Comparison of ENCODE assay signal across 10 cellular contexts in genomic region chr3:138842483-138843188, GRCh38. TPM values are rescaled to one million over a fixed set of nuclear protein-coding genes. Genes with fewer than 3 reads are reported as not detected.
A peak's percentile ranks its signal among the peaks of the same experiment; 100 is the strongest.
DNase-seq lines count a peak whose midpoint lies in the region; ATAC-seq and TF ChIP-seq lines count a peak whose summit lies in the region.
"Had no signal": no experiment of that assay in that cellular context is flagged by ENCODE, and none has a peak within 500 bp of the region (broad histone marks: within the 10 kb centered on the region; RNA-seq: fewer than 3 reads in every experiment).

No MANE protein-coding gene starts in this region.

- in situ Hi-C loops in transverse colon (cut with MboI; ENCODE audit: low pct_ligation_motif_present in 1 of 4, low pct_unique_long_range_greater_than_20kb in 1 of 4, low sequenced_read_pairs in 3 of 4) = no loop called here

- H3K27ac ChIP-seq in naive thymus-derived CD4-positive, alpha-beta T cell (ENCODE audit: low read depth, low read length) = no peak overlapping the region
- no peak overlapping the region for H3K27ac ChIP-seq in transverse colon

- no peaks in the 10 kb centered on the region for H3K27me3 ChIP-seq in naive thymus-derived CD4-positive, alpha-beta T cell (ENCODE audit: control insufficient read depth in 2 of 2, insufficient read depth in 2 of 2, low read length in 2 of 2)
- no peaks in the 10 kb centered on the region for H3K27me3 ChIP-seq in transverse colon

- TF ChIP-seq CTCF in NB4 (IDR thresholded peaks at IDR 0.05; ENCODE audit: low read depth, low read length) (no peak), transverse colon (IDR thresholded peaks at IDR 0.05) (no peak)

- CTCF ChIA-PET in naive thymus-derived CD4-positive, alpha-beta T cell (lab: Charles Lee) = no interaction called here

- no peaks in the 10 kb centered on the region for H3K36me3 ChIP-seq in naive thymus-derived CD4-positive, alpha-beta T cell (ENCODE audit: control insufficient read depth in 2 of 3, insufficient read depth in 3 of 3, low read length in 3 of 3)
- no peaks in the 10 kb centered on the region for H3K36me3 ChIP-seq in transverse colon

- H3K4me3 ChIP-seq in NB4 (ENCODE audit: low read depth, low read length) (no peak overlapping the region), transverse colon (no peak overlapping the region)
- H3K4me3 ChIP-seq in naive thymus-derived CD4-positive, alpha-beta T cell (ENCODE audit: low read length) = no peak overlapping the region

- H3K9me3 ChIP-seq in naive thymus-derived CD4-positive, alpha-beta T cell (ENCODE audit: control insufficient read depth in 2 of 3, low read length in 3 of 3) = no peaks in the 10 kb centered on the region
- H3K9me3 ChIP-seq in transverse colon (no peaks in the 10 kb centered on the region), T-helper 17 cell (ENCODE audit: control insufficient read depth, low read length, poor library complexity, severe bottlenecking) (no peaks in the 10 kb centered on the region)

- H3K36me3 Mint-ChIP-seq in naive thymus-derived CD4-positive, alpha-beta T cell = no peaks in the 10 kb centered on the region
- H3K36me3 Mint-ChIP-seq in stimulated activated effector memory CD8-positive, alpha-beta T cell treated with anti-CD3 and anti-CD28 coated beads, Interleukin-12 subunit alpha, Interleukin-12 subunit beta, amount 100 ng/mL, for 72 hours = no peaks in the 10 kb centered on the region
- peaks cover 2% of the 10 kb centered on the region for H3K36me3 Mint-ChIP-seq in T-helper 17 cell (ENCODE audit: low read depth)

- peaks cover 0 to 2% (median 0%) of the 10 kb centered on the region in 7 donors for H3K4me1 Mint-ChIP-seq in naive thymus-derived CD4-positive, alpha-beta T cell
- no peaks in the 10 kb centered on the region for H3K4me1 Mint-ChIP-seq in stimulated activated effector memory CD8-positive, alpha-beta T cell treated with anti-CD3 and anti-CD28 coated beads, Interleukin-12 subunit alpha, Interleukin-12 subunit beta, amount 100 ng/mL, for 72 hours
- H3K4me1 Mint-ChIP-seq in T-helper 17 cell = peaks cover 2% of the 10 kb centered on the region

- no peak overlapping the region for H3K27ac Mint-ChIP-seq in naive thymus-derived CD4-positive, alpha-beta T cell
- H3K27ac Mint-ChIP-seq in stimulated activated effector memory CD8-positive, alpha-beta T cell treated with anti-CD3 and anti-CD28 coated beads, Interleukin-12 subunit alpha, Interleukin-12 subunit beta, amount 100 ng/mL, for 72 hours = no peak overlapping the region
- H3K27ac Mint-ChIP-seq in T-helper 17 cell = no peak overlapping the region
- H3K27ac Mint-ChIP-seq: endodermal cell, progenitor cell of endocrine pancreas had no signal

- H3K4me3 Mint-ChIP-seq in naive thymus-derived CD4-positive, alpha-beta T cell = no peak overlapping the region
- H3K4me3 Mint-ChIP-seq in stimulated activated effector memory CD8-positive, alpha-beta T cell treated with anti-CD3 and anti-CD28 coated beads, Interleukin-12 subunit alpha, Interleukin-12 subunit beta, amount 100 ng/mL, for 72 hours = no peak overlapping the region
- no peak overlapping the region for H3K4me3 Mint-ChIP-seq in T-helper 17 cell
- H3K4me3 Mint-ChIP-seq: endodermal cell had no signal

- POLR2A ChIA-PET in naive thymus-derived CD4-positive, alpha-beta T cell (lab: Charles Lee) = no interaction called here

- H3K9me3 Mint-ChIP-seq in naive thymus-derived CD4-positive, alpha-beta T cell = no peaks in the 10 kb centered on the region
- no peaks in the 10 kb centered on the region for H3K9me3 Mint-ChIP-seq in stimulated activated effector memory CD8-positive, alpha-beta T cell treated with anti-CD3 and anti-CD28 coated beads, Interleukin-12 subunit alpha, Interleukin-12 subunit beta, amount 100 ng/mL, for 72 hours

- TF ChIP-seq EP300 in transverse colon (IDR thresholded peaks at IDR 0.05; ENCODE audit: low read depth) = no peak

- no peaks in the 10 kb centered on the region for H3K4me1 ChIP-seq in naive thymus-derived CD4-positive, alpha-beta T cell (ENCODE audit: control insufficient read depth in 2 of 2, insufficient read depth in 2 of 2, low read length in 2 of 2)
- no peaks in the 10 kb centered on the region for H3K4me1 ChIP-seq in transverse colon

- ATAC-seq in GM18870 (IDR thresholded peaks at IDR 0.05; ENCODE audit: unreplicated experiment) (peak; percentile 52), HG02678 (IDR thresholded peaks at IDR 0.05; ENCODE audit: unreplicated experiment) (peak; percentile 59), T-helper 17 cell (no peak)
- peak; percentile 53 for ATAC-seq in naive thymus-derived CD4-positive, alpha-beta T cell
- no peak for ATAC-seq in stimulated activated effector memory CD8-positive, alpha-beta T cell treated with anti-CD3 and anti-CD28 coated beads, Interleukin-12 subunit alpha, Interleukin-12 subunit beta, amount 100 ng/mL, for 72 hours

- intact Hi-C loops in naive thymus-derived CD4-positive, alpha-beta T cell (cut with micrococcal nuclease) = no loop called here
- intact Hi-C loops in transverse colon (cut with DNase I; ENCODE audit: low total_unique reads) = no loop called here

- H3K27me3 Mint-ChIP-seq in naive thymus-derived CD4-positive, alpha-beta T cell = no peaks in the 10 kb centered on the region
- no peaks in the 10 kb centered on the region for H3K27me3 Mint-ChIP-seq in T-helper 17 cell
- H3K27me3 Mint-ChIP-seq: progenitor cell of endocrine pancreas had no signal

- no peak for TF ChIP-seq POLR2A in NB4 (IDR thresholded peaks at IDR 0.05; ENCODE audit: extremely low read depth, insufficient read length)
- no peak for TF ChIP-seq POLR2A in transverse colon (IDR thresholded peaks at IDR 0.05)

- DNase-seq in NB4 (ENCODE audit: low read depth) = peak; percentile 71
- DNase-seq in naive thymus-derived CD4-positive, alpha-beta T cell = no peak
- DNase-seq in transverse colon = no peak
- no peak for DNase-seq in inferior parietal cortex (ENCODE audit: extremely low spot score)
- no peak for DNase-seq in stimulated activated effector memory CD8-positive, alpha-beta T cell treated with anti-CD3 and anti-CD28 coated beads, Interleukin-12 subunit alpha, Interleukin-12 subunit beta, amount 100 ng/mL, for 72 hours (ENCODE audit: low spot score in 2 of 2)
- no peak for DNase-seq in T-helper 17 cell
- DNase-seq: endodermal cell had no signal

- WGBS in transverse colon (ENCODE audit: low coverage in 1 of 2), 2 donors = 30 to 82% methylated on average over 2 to 5 of the region's 5 CpGs

RNA-seq across cellular contexts. Expression of gene PIK3CB, which starts 7.9 kb away (rescaled TPM):
- total RNA-seq in naive thymus-derived CD4-positive, alpha-beta T cell = 10 to 100 TPM; 22.2 to 46.9 (median 38.3) TPM
- 10 to 100 TPM; 19.6 to 26.6 TPM for polyA plus RNA-seq in naive thymus-derived CD4-positive, alpha-beta T cell
- total RNA-seq in transverse colon (10 to 100 TPM; 52.4 to 98.4 (median 76.0) TPM), T-helper 17 cell (10 to 100 TPM; 26.5 to 36.2 TPM)

Comparison
In these comparisons a context has a peak if more than half of its experiments do, and no peak if none do; other contexts are left out.
1. ATAC-seq: peak in GM18870 (single experiment), HG02678 (single experiment) and naive thymus-derived CD4-positive, alpha-beta T cell (single experiment); none in stimulated activated effector memory CD8-positive, alpha-beta T cell treated with anti-CD3 and anti-CD28 coated beads, Interleukin-12 subunit alpha, Interleukin-12 subunit beta, amount 100 ng/mL, for 72 hours (single experiment) and T-helper 17 cell (single experiment).